1 cellular context compared by ENCODE assay signal in genomic region chr18:48939368-48940097, GRCh38.
TF ChIP-seq lines count a peak whose summit lies in the region.

No MANE protein-coding gene starts in this region.

TF ChIP-seq in HEK293, 187 proteins besides CTCF, POLR2A, EP300 and RAD21 (continued from another document and continues in another):
- TF ChIP-seq ZBTB49 (tag by site-specific recombination; IDR thresholded peaks at IDR 0.05; ENCODE audit: low read depth) (no peak), GLI2 (tag by site-specific recombination; IDR thresholded peaks at IDR 0.05; ENCODE audit: borderline replicate concordance, low read depth) (no peak), ZNF654 (tag by site-specific recombination; IDR thresholded peaks at IDR 0.05; ENCODE audit: low read depth) (no peak), ZBTB48 (tag by site-specific recombination; IDR thresholded peaks at IDR 0.05) (no peak), ZNF24 (tag by site-specific recombination; IDR thresholded peaks at IDR 0.05) (no peak), ZBTB20 (tag by site-specific recombination; IDR thresholded peaks at IDR 0.05) (peak; percentile 62; the same call in 1 of the 2 replicates), ZSCAN30 (tag by site-specific recombination; IDR thresholded peaks at IDR 0.05) (no peak), TCF7L2 (IDR thresholded peaks at IDR 0.05; ENCODE audit: borderline replicate concordance, low read depth, low read length) (no peak), ZNF791 (tag by site-specific recombination; IDR thresholded peaks at IDR 0.05) (no peak), ZNF600 (tag by site-specific recombination; IDR thresholded peaks at IDR 0.05) (peak; percentile 63), PATZ1 (tag by site-specific recombination; IDR thresholded peaks at IDR 0.05) (0 out of 2 replicates have a peak, but pooled peaks have one; percentile 70), ZXDB (tag by site-specific recombination; IDR thresholded peaks at IDR 0.05) (no peak), ZNF521 (tag by site-specific recombination; IDR thresholded peaks at IDR 0.05) (no peak), SCRT1 (tag by site-specific recombination; IDR thresholded peaks at IDR 0.05; ENCODE audit: borderline replicate concordance) (no peak), ZNF707 (tag by site-specific recombination; IDR thresholded peaks at IDR 0.05) (no peak), ZNF560 (tag by site-specific recombination; IDR thresholded peaks at IDR 0.05; ENCODE audit: borderline replicate concordance) (no peak), ZNF362 (tag by site-specific recombination; IDR thresholded peaks at IDR 0.05) (no peak), ZFP41 (tag by site-specific recombination; IDR thresholded peaks at IDR 0.05; ENCODE audit: borderline replicate concordance) (no peak), ZNF571 (tag by site-specific recombination; IDR thresholded peaks at IDR 0.05) (no peak), BCL6B (tag by site-specific recombination; IDR thresholded peaks at IDR 0.05) (no peak), ZBTB11 (tag by site-specific recombination; conservative IDR thresholded peaks at IDR 0.05; ENCODE audit: low read depth) (no peak), ZNF549 (tag by site-specific recombination; IDR thresholded peaks at IDR 0.05) (no peak), REST (tag by site-specific recombination; IDR thresholded peaks at IDR 0.05) (no peak), ZNF248 (tag by site-specific recombination; IDR thresholded peaks at IDR 0.05) (no peak), MEIS1 (CRISPR knock-in tag; IDR thresholded peaks at IDR 0.05; ENCODE audit: borderline replicate concordance) (no peak), ZNF555 (tag by site-specific recombination; conservative IDR thresholded peaks at IDR 0.05) (no peak), ZBTB8A (tag by site-specific recombination; IDR thresholded peaks at IDR 0.05) (peak; percentile 45; the same call in 1 of the 2 replicates), PRDM4 (tag by site-specific recombination; IDR thresholded peaks at IDR 0.05) (no peak), ZBTB10 (tag by site-specific recombination; IDR thresholded peaks at IDR 0.05) (no peak), ZNF133 (tag by site-specific recombination; IDR thresholded peaks at IDR 0.05) (no peak), ZSCAN23 (tag by site-specific recombination; IDR thresholded peaks at IDR 0.05) (no peak), ZNF324 (tag by site-specific recombination; IDR thresholded peaks at IDR 0.05) (no peak), ZNF341 (tag by site-specific recombination; IDR thresholded peaks at IDR 0.05; ENCODE audit: low read depth) (no peak), ZNF514 (tag by site-specific recombination; IDR thresholded peaks at IDR 0.05) (no peak), ZNF311 (tag by site-specific recombination; IDR thresholded peaks at IDR 0.05; ENCODE audit: borderline replicate concordance) (no peak), ZNF830 (tag by site-specific recombination; IDR thresholded peaks at IDR 0.05; ENCODE audit: low read depth) (no peak), ZNF529 (tag by site-specific recombination; IDR thresholded peaks at IDR 0.05; ENCODE audit: insufficient replicate concordance) (no peak), ZBTB21 (tag by site-specific recombination; IDR thresholded peaks at IDR 0.05) (no peak), ZNF239 (tag by site-specific recombination; IDR thresholded peaks at IDR 0.05) (no peak), ZNF747 (tag by site-specific recombination; IDR thresholded peaks at IDR 0.05) (no peak), ZNF530 (tag by site-specific recombination; IDR thresholded peaks at IDR 0.05; ENCODE audit: low read depth) (no peak), FEZF1 (tag by site-specific recombination; IDR thresholded peaks at IDR 0.05) (no peak), ZNF580 (tag by site-specific recombination; IDR thresholded peaks at IDR 0.05) (no peak), ZNF501 (tag by site-specific recombination; IDR thresholded peaks at IDR 0.05) (no peak)
